ENCODE assay signal across 9 cellular contexts in the genomic region with DNA sequence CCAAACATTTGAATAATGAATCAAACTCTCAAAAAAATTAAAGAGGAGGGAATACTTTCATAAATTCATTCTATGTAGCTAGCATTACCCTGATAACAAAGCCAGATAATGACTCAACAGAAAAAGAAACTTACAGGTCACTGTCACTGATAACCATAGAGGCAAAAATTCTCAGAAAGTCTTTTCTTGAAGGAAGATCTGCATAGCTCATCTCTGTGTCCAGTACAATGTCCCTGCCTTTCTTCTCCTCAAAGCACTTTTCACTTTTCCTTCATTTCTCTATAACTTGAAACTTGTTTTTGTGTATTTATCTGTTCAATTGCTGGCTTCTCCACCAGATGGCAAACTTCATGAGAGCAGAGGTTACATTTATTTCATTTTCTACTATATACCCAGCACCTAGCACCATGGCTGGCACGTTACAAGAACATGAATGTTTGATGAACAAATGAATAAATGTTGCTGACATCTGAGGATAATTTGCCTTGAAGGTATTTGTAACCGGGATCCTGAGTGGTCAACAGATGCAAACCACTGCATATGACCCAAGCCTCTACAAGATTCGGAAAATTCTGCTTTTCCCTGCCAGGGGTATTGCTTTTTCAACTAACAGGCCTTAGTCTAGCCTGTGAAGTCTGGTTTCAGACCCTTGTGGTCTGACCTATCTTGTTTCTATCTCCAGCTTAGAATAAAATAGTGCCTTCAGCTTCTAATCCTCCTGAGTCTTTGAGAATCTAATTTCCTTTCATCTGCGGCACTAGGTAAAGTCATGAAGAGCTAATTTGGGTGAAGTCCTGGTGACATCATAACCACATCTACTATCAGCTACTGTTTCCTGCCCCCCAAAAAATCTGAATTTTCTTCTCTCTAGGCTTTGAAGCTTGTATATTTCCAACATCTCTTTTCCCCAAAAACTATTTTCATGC.
DNase-seq lines count a peak whose midpoint lies in the region; ATAC-seq lines count a peak whose summit lies in the region.
"Had no signal": no experiment of that assay in that cellular context is flagged by ENCODE, and none has a peak within 500 bp of the region (broad histone marks: within the 10 kb centered on the region; RNA-seq: fewer than 3 reads in every experiment).

No MANE protein-coding gene starts in this region.

- H3K27ac ChIP-seq in BLaER1 treated with 17β-estradiol and CSF1 and Interleukin-3, amounts not matched to agents 10 nM and 100 nM: peak overlapping the region in 10 of 11 experiments; percentile 21 to 89 (median 82); a peak in 20 of 22 replicates
- peak overlapping the region; percentile 13 for H3K27ac ChIP-seq in duodenal mucosa (ENCODE audit: low read depth, low read length)
- H3K27ac ChIP-seq: SJCRH30 had no signal

- no peak overlapping the region for H3K4me3 ChIP-seq in BLaER1 treated with 17β-estradiol and CSF1 and Interleukin-3, amounts not matched to agents 10 nM and 100 nM
- H3K4me3 ChIP-seq in duodenal mucosa (ENCODE audit: low read depth in 1 of 2, low read length in 2 of 2): no peak overlapping the region
- H3K4me3 ChIP-seq: SJCRH30 had no signal

- peaks cover 30 to 55% (median 44%) of the 10 kb centered on the region in 10 experiments for H3K4me1 ChIP-seq in BLaER1 treated with 17β-estradiol and CSF1 and Interleukin-3, amounts not matched to agents 10 nM and 100 nM
- no peaks in the 10 kb centered on the region for H3K4me1 ChIP-seq in duodenal mucosa (ENCODE audit: control insufficient read depth in 1 of 2, insufficient read depth in 2 of 2, low read length in 2 of 2)
- H3K4me1 ChIP-seq: SJCRH30 had no signal

- ATAC-seq in GM18868 (IDR thresholded peaks at IDR 0.05; ENCODE audit: unreplicated experiment) (peak; percentile 71), HG03520 (IDR thresholded peaks at IDR 0.05; ENCODE audit: unreplicated experiment) (peak; percentile 66)

- H3K4me2 ChIP-seq in BLaER1 treated with 17β-estradiol and CSF1 and Interleukin-3, amounts not matched to agents 10 nM and 100 nM: peak overlapping the region; percentile 59 to 83 (median 69)

- H3K27me3 ChIP-seq in BLaER1 treated with 17β-estradiol and CSF1 and Interleukin-3, amounts not matched to agents 10 nM and 100 nM: no peaks in the 10 kb centered on the region
- H3K27me3 ChIP-seq in duodenal mucosa (ENCODE audit: control insufficient read depth in 1 of 2, insufficient read depth in 2 of 2, low read length in 2 of 2): no peaks in the 10 kb centered on the region
- H3K27me3 ChIP-seq: SJCRH30 had no signal

- H3K9ac ChIP-seq in BLaER1 treated with 17β-estradiol and CSF1 and Interleukin-3, amounts not matched to agents 10 nM and 100 nM: peak overlapping the region in 8 of 11 experiments; percentile 9 to 61 (median 54); a peak in 11 of 22 replicates
- no peak overlapping the region for H3K9ac ChIP-seq in duodenal mucosa (ENCODE audit: low read depth in 1 of 2, low read length in 2 of 2)

- H3K36me3 ChIP-seq in BLaER1 treated with 17β-estradiol and CSF1 and Interleukin-3, amounts not matched to agents 10 nM and 100 nM: no peaks in the 10 kb centered on the region
- H3K36me3 ChIP-seq in duodenal mucosa (ENCODE audit: control insufficient read depth in 1 of 2, insufficient read depth in 2 of 2, low read length in 2 of 2): no peaks in the 10 kb centered on the region
- H3K36me3 ChIP-seq: SJCRH30 had no signal

- DNase-seq in T-helper 9 cell (peak; percentile 4), pons (ENCODE audit: low spot score) (peak; percentile 15), NCI-H345 (lab: John Stamatoyannopoulos, UW) (no peak), UCSD-AML1 (lab: John Stamatoyannopoulos, UW; ENCODE audit: unreplicated experiment) (no peak)

- H4K20me1 ChIP-seq in BLaER1 treated with 17β-estradiol and CSF1 and Interleukin-3, amounts not matched to agents 10 nM and 100 nM: no peaks in the 10 kb centered on the region

- H3K9me3 ChIP-seq in BLaER1 treated with 17β-estradiol and CSF1 and Interleukin-3, amounts not matched to agents 10 nM and 100 nM (replicated peaks in 1 of 11): peaks cover 0 to 26% (median 5%) of the 10 kb centered on the region in 11 experiments; a peak in 7 of 22 replicates
- H3K9me3 ChIP-seq in duodenal mucosa (ENCODE audit: control insufficient read depth in 1 of 2, low read length in 2 of 2): no peaks in the 10 kb centered on the region
- H3K9me3 ChIP-seq: SJCRH30 had no signal

Comparison
In these comparisons a context has a peak if more than half of its experiments do, and no peak if none do; other contexts are left out.
1. H3K9ac ChIP-seq: peak in BLaER1 treated with 17β-estradiol and CSF1 and Interleukin-3, amounts not matched to agents 10 nM and 100 nM (8 of 11); none in duodenal mucosa (0 of 2).
2. DNase-seq: peak in T-helper 9 cell (single experiment) and pons (single experiment); none in NCI-H345 (single experiment) and UCSD-AML1 (single experiment).